ENCODE assay signal across 14 cellular contexts in genomic region chr3:183215591-183216202, GRCh38. TPM values are rescaled to one million over a fixed set of nuclear protein-coding genes. Genes with fewer than 3 reads are reported as not detected.
DNase-seq lines count a peak whose midpoint lies in the region; ATAC-seq and TF ChIP-seq lines count a peak whose summit lies in the region.
"Had no signal": no experiment of that assay in that cellular context is flagged by ENCODE, and none has a peak within 500 bp of the region (broad histone marks: within the 10 kb centered on the region; RNA-seq: fewer than 3 reads in every experiment).

No MANE protein-coding gene starts in this region.

- H3K9me3 ChIP-seq in trophoblast cell (ENCODE audit: insufficient read depth, low read depth, low read length): no peaks in the 10 kb centered on the region
- no peaks in the 10 kb centered on the region for H3K9me3 ChIP-seq in CD4-positive, alpha-beta T cell (ENCODE audit: control insufficient read depth, low read length)

- no CpG with 5 or more reads among the region's 4 CpGs for WGBS in trophoblast cell (ENCODE audit: extremely low coverage, insufficient coverage, insufficient read length)

- no peak overlapping the region for H4K91ac ChIP-seq in trophoblast cell (ENCODE audit: low read depth, low read length)

- H3K79me2 ChIP-seq in ACC112 (ENCODE audit: control insufficient read depth, insufficient read depth, low read length, unreplicated experiment) (no peaks in the 10 kb centered on the region), trophoblast cell (ENCODE audit: control insufficient read depth, insufficient read depth, low read length, poor library complexity) (no peaks in the 10 kb centered on the region)

- H3K79me1 ChIP-seq in trophoblast cell (ENCODE audit: low read length): no peaks in the 10 kb centered on the region

- H3K4ac ChIP-seq in trophoblast cell (ENCODE audit: low read depth, low read length): no peak overlapping the region

- no peaks in the 10 kb centered on the region for H3K36me3 Mint-ChIP-seq in nephron (ENCODE audit: low read depth)
- H3K36me3 Mint-ChIP-seq in CD4-positive, alpha-beta T cell (ENCODE audit: low read depth): no peaks in the 10 kb centered on the region

- H3K14ac ChIP-seq in trophoblast cell (ENCODE audit: low read length): no peak overlapping the region

- no peak for ATAC-seq in CD4-positive, alpha-beta T cell (ENCODE audit: poor library complexity)

- POLR2A ChIA-PET in CD4-positive, alpha-beta T cell (lab: Charles Lee): interaction anchor here (0.7 kb wide), 1 partner anchor 38 kb away, joined by 4 read pairs; no protein-coding TSS in a partner anchor

- H3K27me3 Mint-ChIP-seq in nephron (ENCODE audit: low read depth): no peaks in the 10 kb centered on the region
- H3K27me3 Mint-ChIP-seq in CD4-positive, alpha-beta T cell: peaks cover 6% of the 10 kb centered on the region
- H3K27me3 Mint-ChIP-seq: CD4-positive, alpha-beta memory T cell had no signal

- no peak for TF ChIP-seq CTCF in LNCaP clone FGC (IDR thresholded peaks at IDR 0.05; ENCODE audit: control insufficient read depth, extremely low read depth, insufficient read depth)
- TF ChIP-seq CTCF in nephron (IDR thresholded peaks at IDR 0.05; ENCODE audit: unreplicated experiment in 3 of 3): no peak
- TF ChIP-seq CTCF in CD4-positive, alpha-beta T cell (IDR thresholded peaks at IDR 0.05): no peak

- H4K8ac ChIP-seq in trophoblast cell (ENCODE audit: low read depth, low read length): no peak overlapping the region

- no peak overlapping the region for H3K23ac ChIP-seq in trophoblast cell (ENCODE audit: low read length)

- H3K27me3 ChIP-seq in ACC112 (ENCODE audit: insufficient read depth, low read length): no peaks in the 10 kb centered on the region
- no peaks in the 10 kb centered on the region for H3K27me3 ChIP-seq in trophoblast cell (ENCODE audit: insufficient read depth, low read length)
- no peaks in the 10 kb centered on the region for H3K27me3 ChIP-seq in CD4-positive, alpha-beta T cell (ENCODE audit: control insufficient read depth, insufficient read depth, low read length)

- peak overlapping the region in 2 of 3 experiments; percentile 11 to 15 for H3K27ac Mint-ChIP-seq in nephron
- no peak overlapping the region for H3K27ac Mint-ChIP-seq in CD4-positive, alpha-beta T cell
- H3K27ac Mint-ChIP-seq: CD4-positive, alpha-beta memory T cell; H9 had no signal

- no peak overlapping the region for H2BK12ac ChIP-seq in trophoblast cell (ENCODE audit: low read length)

- peak overlapping the region; percentile 14 for H2AFZ ChIP-seq in ACC112 (ENCODE audit: low read length, unreplicated experiment)
- H2AFZ ChIP-seq in trophoblast cell (ENCODE audit: insufficient read depth, low read length, poor library complexity): no peak overlapping the region

- no peak overlapping the region for H3K4me2 ChIP-seq in trophoblast cell (ENCODE audit: low read length)

- CTCF ChIA-PET in CD4-positive, alpha-beta T cell (lab: Charles Lee): no interaction called here

- H3K4me1 ChIP-seq in ACC112 (ENCODE audit: control insufficient read depth, insufficient read depth, low read length, unreplicated experiment) (no peaks in the 10 kb centered on the region), trophoblast cell (ENCODE audit: control insufficient read depth in 1 of 2, insufficient read depth in 2 of 2, low read length in 2 of 2) (peaks cover 0 to 4% of the 10 kb centered on the region in 2 experiments)

- H3K4me3 ChIP-seq in ACC112 (ENCODE audit: low read depth, low read length) (no peak overlapping the region), LNCaP clone FGC (ENCODE audit: low read depth, low read length) (no peak overlapping the region), trophoblast cell (ENCODE audit: low read depth, low read length) (no peak overlapping the region)

- H2BK5ac ChIP-seq in trophoblast cell (ENCODE audit: low read depth, low read length, poor library complexity): no peak overlapping the region

- no peak overlapping the region for H2AK5ac ChIP-seq in trophoblast cell (ENCODE audit: low read length)

- H3K18ac ChIP-seq in trophoblast cell (ENCODE audit: low read length): no peak overlapping the region

- H3K4me1 Mint-ChIP-seq in nephron: peaks cover 17% of the 10 kb centered on the region
- no peaks in the 10 kb centered on the region for H3K4me1 Mint-ChIP-seq in CD4-positive, alpha-beta T cell (ENCODE audit: low read depth)

- no peaks in the 10 kb centered on the region for H3K9me3 Mint-ChIP-seq in nephron
- H3K9me3 Mint-ChIP-seq in CD4-positive, alpha-beta T cell: no peaks in the 10 kb centered on the region
- H3K9me3 Mint-ChIP-seq: CD4-positive, alpha-beta memory T cell; H9 had no signal

- DNase-seq in LNCaP clone FGC (ENCODE audit: low read depth): peak; percentile 27
- DNase-seq in trophoblast cell: peak; percentile 72 to 89
- no peak for DNase-seq in cortex of kidney (lab: John Stamatoyannopoulos, UW)
- no peak for DNase-seq in CD4-positive, alpha-beta T cell
- DNase-seq: AML-193; Calu3; CD4-positive, alpha-beta memory T cell; DMS79 treated with DMSO at 0.1 percent for 48 hours; GF-D8; H9; IMR-90 had no signal

- H3K36me3 ChIP-seq in ACC112 (ENCODE audit: insufficient read depth, low read length) (no peaks in the 10 kb centered on the region), trophoblast cell (ENCODE audit: control insufficient read depth in 1 of 2, insufficient read depth in 2 of 2, low read length in 2 of 2) (no peaks in the 10 kb centered on the region)

- no peak overlapping the region for H4K12ac ChIP-seq in trophoblast cell (ENCODE audit: low read depth, low read length)

- H3K4me3 Mint-ChIP-seq in nephron: no peak overlapping the region
- no peak overlapping the region for H3K4me3 Mint-ChIP-seq in CD4-positive, alpha-beta T cell
- H3K4me3 Mint-ChIP-seq: CD4-positive, alpha-beta memory T cell; H9 had no signal

- intact Hi-C loops in CD4-positive, alpha-beta T cell (cut with DNase I, micrococcal nuclease): no loop called here

- H3K9ac ChIP-seq in trophoblast cell (ENCODE audit: low read length): no peak overlapping the region

- no peak overlapping the region for H3K27ac ChIP-seq in ACC112 (ENCODE audit: low read depth, low read length)
- no peak overlapping the region for H3K27ac ChIP-seq in trophoblast cell (ENCODE audit: low read depth, low read length)
- H3K27ac ChIP-seq in CD4-positive, alpha-beta T cell (ENCODE audit: low read depth, low read length): no peak overlapping the region
- H3K27ac ChIP-seq: C4-2B had no signal

- no peak overlapping the region for H2BK120ac ChIP-seq in trophoblast cell (ENCODE audit: insufficient read depth, low read length, poor library complexity)

RNA-seq across cellular contexts. Expression of gene B3GNT5, which starts 37.4 kb away (rescaled TPM):
- 34.5 and 36.5 TPM in 2 replicates for polyA plus RNA-seq in trophoblast cell (2013)
- total RNA-seq in CD4-positive, alpha-beta T cell: under 1 TPM; 0.60 to 0.73 TPM

RNA-seq across cellular contexts. Expression of gene LAMP3, which starts 53.2 kb away (rescaled TPM):
- polyA plus RNA-seq in trophoblast cell (2013): 1.2 TPM in 2 replicates
- 1 to 10 TPM; 1.9 to 3.4 TPM for total RNA-seq in CD4-positive, alpha-beta T cell
- total RNA-seq: IMR-90 had no signal

Comparison
In these comparisons a context has a peak if more than half of its experiments do, and no peak if none do; other contexts are left out.
1. DNase-seq: peak in LNCaP clone FGC (single experiment) and trophoblast cell (2 of 2); none in cortex of kidney (single experiment) and CD4-positive, alpha-beta T cell (0 of 10).